ENCODE assay signal across 9 cellular contexts in the genomic region with DNA sequence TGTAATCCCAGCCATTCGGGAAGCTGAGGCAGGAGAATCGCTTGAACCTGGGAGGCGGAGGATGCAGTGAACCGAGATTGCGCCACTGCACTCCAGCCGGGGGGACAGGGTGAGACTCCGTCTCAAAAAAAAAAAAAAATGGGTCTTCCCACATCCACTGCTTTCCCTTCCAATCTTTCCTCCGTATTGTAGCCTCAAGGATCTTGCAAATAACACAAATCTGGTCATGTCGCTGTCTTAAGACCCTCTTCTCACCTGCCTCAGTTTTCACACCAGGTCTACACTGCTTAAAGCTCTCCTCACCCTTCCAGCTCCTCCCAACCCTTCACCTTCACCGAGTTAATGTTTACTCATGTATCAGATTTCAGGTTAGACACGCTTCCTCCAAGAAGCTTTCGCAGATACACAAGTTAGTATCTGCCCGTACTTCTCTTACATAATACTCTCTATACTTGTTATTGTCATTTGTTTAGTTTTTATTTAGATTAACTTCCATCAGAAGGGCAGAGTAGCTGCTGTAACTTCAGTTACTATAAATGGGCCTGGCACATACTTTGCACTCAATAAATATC. TPM values are rescaled to one million over a fixed set of nuclear protein-coding genes. Genes with fewer than 3 reads are reported as not detected.
DNase-seq lines count a peak whose midpoint lies in the region; ATAC-seq, FAIRE-seq and TF ChIP-seq lines count a peak whose summit lies in the region.
"Had no signal": no experiment of that assay in that cellular context is flagged by ENCODE, and none has a peak within 500 bp of the region (broad histone marks: within the 10 kb centered on the region; RNA-seq: fewer than 3 reads in every experiment).

No MANE protein-coding gene starts in this region.

- H3K9me2 ChIP-seq in Loucy (replicated peaks; ENCODE audit: low read depth, low read length): no peaks in the 10 kb centered on the region

- no peaks in the 10 kb centered on the region for H3K4me1 ChIP-seq in Caco-2
- H3K4me1 ChIP-seq in Loucy (ENCODE audit: insufficient read depth, low read length, poor library complexity, severe bottlenecking): peaks cover 47% of the 10 kb centered on the region
- H3K4me1 ChIP-seq in pancreas: peaks cover 8 to 18% (median 13%) of the 10 kb centered on the region in 3 donors

- no peak overlapping the region for H3K27ac ChIP-seq in pancreas

- no peaks in the 10 kb centered on the region for H3F3A ChIP-seq in Loucy (ENCODE audit: low read depth)

- BruUV-seq in Caco-2 (replicated peaks; lab: Mats Ljungman, UMichigan): no TSS peak

- H3K9me3 ChIP-seq in Caco-2 (no peaks in the 10 kb centered on the region), Loucy (ENCODE audit: insufficient read depth, low read depth, low read length) (no peaks in the 10 kb centered on the region), pancreas (no peaks in the 10 kb centered on the region)
- H3K9me3 ChIP-seq: body of pancreas had no signal

- no peaks in the 10 kb centered on the region for H3K36me3 Mint-ChIP-seq in Caco-2 (ENCODE audit: insufficient read depth, unreplicated experiment)

- H3K4me1 Mint-ChIP-seq in Caco-2 (ENCODE audit: low read depth, unreplicated experiment): no peaks in the 10 kb centered on the region

- intact Hi-C loops in Caco-2 (cut with micrococcal nuclease; ENCODE audit: unreplicated experiment): no loop called here
- intact Hi-C loops in pancreas (cut with DNase I): no loop called here

- no peak for FAIRE-seq in pancreas (lab: Jason Lieb, UNC)

- H4K20me1 ChIP-seq in Loucy (ENCODE audit: insufficient read depth, low read length, poor library complexity, severe bottlenecking): peaks cover 62% of the 10 kb centered on the region

- H3K27me3 ChIP-seq in Caco-2 (replicated peaks; ENCODE audit: control insufficient read depth, insufficient read depth, low read length) (no peaks in the 10 kb centered on the region), Loucy (ENCODE audit: insufficient read depth, low read length, poor library complexity, severe bottlenecking) (no peaks in the 10 kb centered on the region), pancreas (no peaks in the 10 kb centered on the region)
- H3K27me3 ChIP-seq: body of pancreas had no signal

- no peak overlapping the region for H3K27ac Mint-ChIP-seq in Caco-2 (ENCODE audit: unreplicated experiment)

- POLR2A ChIA-PET in Caco-2 (lab: Charles Lee): no interaction called here

- peak overlapping the region; percentile 96 for H3K9ac ChIP-seq in Loucy (ENCODE audit: low read depth, low read length, poor library complexity, severe bottlenecking)

- no peak for TF ChIP-seq CTCF in Caco-2 (IDR thresholded peaks at IDR 0.05; ENCODE audit: insufficient read depth in 1 of 2, low read depth in 1 of 2, low read length in 1 of 2, severe bottlenecking in 1 of 2, unreplicated experiment in 1 of 2)
- no peak for TF ChIP-seq CTCF in Loucy (conservative IDR thresholded peaks at IDR 0.05; ENCODE audit: low read length)
- no peak for TF ChIP-seq CTCF in epithelial cell of esophagus (IDR thresholded peaks at IDR 0.05; ENCODE audit: insufficient read depth, low read depth, low read length, missing control alignments)
- TF ChIP-seq CTCF in pancreas (IDR thresholded peaks at IDR 0.05): no peak

- H3K4me3 ChIP-seq in Caco-2 (ENCODE audit: low read depth, low read length) (peak overlapping the region; percentile 68), Loucy (ENCODE audit: low read length, poor library complexity, severe bottlenecking) (peak overlapping the region; percentile 92), epithelial cell of esophagus (ENCODE audit: low read length) (peak overlapping the region; percentile 88), pancreas (peak overlapping the region in 3 of 4 donors; percentile 51 to 99 (median 78))

- ATAC-seq in pancreas: peak; percentile 35 to 45 (median 38)
- no peak for ATAC-seq in GM19397 (IDR thresholded peaks at IDR 0.05; ENCODE audit: unreplicated experiment)

- H2AFZ ChIP-seq in Loucy (ENCODE audit: low read length): no peak overlapping the region

- WGBS in pancreas, 2 donors: 52% methylated on average over 13 of the region's 13 CpGs

- CTCF ChIA-PET in Caco-2 (lab: Charles Lee): no interaction called here

- H3K79me2 ChIP-seq in Loucy (ENCODE audit: insufficient read depth, low read length): peaks cover 63% of the 10 kb centered on the region

- no peak overlapping the region for H3K4me3 Mint-ChIP-seq in Caco-2 (ENCODE audit: unreplicated experiment)

- no peaks in the 10 kb centered on the region for H3K36me3 ChIP-seq in Caco-2 (ENCODE audit: control insufficient read depth, insufficient read depth, low read length)
- no peaks in the 10 kb centered on the region for H3K36me3 ChIP-seq in Loucy (ENCODE audit: insufficient read depth, low read length)
- H3K36me3 ChIP-seq in pancreas: no peaks in the 10 kb centered on the region

- DNase-seq in Caco-2 (peak in 1 of 2 experiments; percentile 2), epithelial cell of esophagus (ENCODE audit: low read depth) (peak; percentile 87), pancreas (no peak), DMS79 (lab: John Stamatoyannopoulos, UW) (no peak), SKM-1 (lab: John Stamatoyannopoulos, UW; ENCODE audit: unreplicated experiment) (no peak), NCI-H1930 (lab: John Stamatoyannopoulos, UW) (no peak)

- no peaks in the 10 kb centered on the region for H3K27me3 Mint-ChIP-seq in Caco-2 (ENCODE audit: insufficient read depth, unreplicated experiment)

- H3K4me2 ChIP-seq in Loucy (ENCODE audit: low read depth, low read length, poor library complexity, severe bottlenecking): peak overlapping the region; percentile 92

- H3K9me3 Mint-ChIP-seq in Caco-2 (ENCODE audit: unreplicated experiment): no peaks in the 10 kb centered on the region

RNA-seq across cellular contexts. Expression of gene IER3IP1, which starts 1.5 kb away (rescaled TPM):
- 5.0 and 5.9 TPM in 2 replicates for total RNA-seq in Caco-2 (2022)
- 1 to 10 TPM; 2.7 to 7.1 (median 5.0) TPM for total RNA-seq in pancreas
- 10 to 100 TPM in 1 of 2 donors, 1 to 10 TPM in 1; 6.9 to 15.4 TPM for polyA plus RNA-seq in pancreas

RNA-seq across cellular contexts. Expression of gene HDHD2, which starts 24.3 kb away (rescaled TPM):
- total RNA-seq in Caco-2 (2022): 14.7 and 15.5 TPM in 2 replicates
- total RNA-seq in pancreas: 10 to 100 TPM; 20.7 to 28.0 (median 22.0) TPM
- polyA plus RNA-seq in pancreas: 10 to 100 TPM; 12.7 to 27.0 TPM
